ENCODE assay signal across 8 cellular contexts in genomic region chr12:109308534-109309440, GRCh38. TPM values are rescaled to one million over a fixed set of nuclear protein-coding genes. Genes with fewer than 3 reads are reported as not detected.
DNase-seq lines count a peak whose midpoint lies in the region; ATAC-seq, FAIRE-seq and TF ChIP-seq lines count a peak whose summit lies in the region.

Gene FOXN4, minus strand, starts transcription at chr12:109309284. Its CDS starts 963 bp downstream, at chr12:109308321.

- H3K4me2 ChIP-seq in KMS-11: peak within 1 kb of the TSS; percentile 76

- H3K9me3 Mint-ChIP-seq in CD4-positive, CD25-positive, alpha-beta regulatory T cell: peaks cover 0 to 2% (median 0%) of the 10 kb centered on the region in 7 donors
- H3K9me3 Mint-ChIP-seq in central memory CD8-positive, alpha-beta T cell: no peaks in the 10 kb centered on the region
- H3K9me3 Mint-ChIP-seq in natural killer cell treated with Interleukin-12 subunit alpha and Interleukin-12 subunit beta and Interleukin-15 and Interleukin-18, amount 100 ng/mL, for 72 hours: no peaks in the 10 kb centered on the region

- TF ChIP-seq CTCF in KMS-11 (conservative IDR thresholded peaks at IDR 0.05; ENCODE audit: low read depth, low read length): no peak

- no peaks in the 10 kb centered on the region for H4K20me1 ChIP-seq in KMS-11 (ENCODE audit: insufficient read depth)

- H3K4me3 ChIP-seq in CD4-positive, CD25-positive, alpha-beta regulatory T cell (ENCODE audit: low read depth, low read length): no peak within 1 kb of the TSS
- no peak within 1 kb of the TSS for H3K4me3 ChIP-seq in KMS-11 (IDR thresholded peaks at IDR 0.05; ENCODE audit: insufficient read depth, low read depth, low read length)

- no peak within 1 kb of the TSS for H3K27ac ChIP-seq in CD4-positive, CD25-positive, alpha-beta regulatory T cell (ENCODE audit: insufficient read depth, low read length, poor library complexity, severe bottlenecking)
- H3K27ac ChIP-seq in KMS-11: peak within 1 kb of the TSS; percentile 50

- no peaks in the 10 kb centered on the region for H3K79me2 ChIP-seq in KMS-11 (ENCODE audit: insufficient read depth, low read depth)

- H3K27me3 Mint-ChIP-seq in CD4-positive, CD25-positive, alpha-beta regulatory T cell: peaks cover 72% of the 10 kb centered on the region
- peaks cover 95% of the 10 kb centered on the region for H3K27me3 Mint-ChIP-seq in central memory CD8-positive, alpha-beta T cell
- peaks cover 48 to 65% of the 10 kb centered on the region in 2 donors for H3K27me3 Mint-ChIP-seq in natural killer cell treated with Interleukin-12 subunit alpha and Interleukin-12 subunit beta and Interleukin-15 and Interleukin-18, amount 100 ng/mL, for 72 hours

- H3K9me3 ChIP-seq in CD4-positive, CD25-positive, alpha-beta regulatory T cell (ENCODE audit: control insufficient read depth in 2 of 2, low read length in 2 of 2): no peaks in the 10 kb centered on the region

- H3K27me3 ChIP-seq in CD4-positive, CD25-positive, alpha-beta regulatory T cell (ENCODE audit: control insufficient read depth, insufficient read depth, low read length): peaks cover 40% of the 10 kb centered on the region
- H3K27me3 ChIP-seq in KMS-11 (ENCODE audit: insufficient read depth, low read depth): no peaks in the 10 kb centered on the region; the same call in 1 of the 2 replicates

- H3K4me3 Mint-ChIP-seq in CD4-positive, CD25-positive, alpha-beta regulatory T cell: peak within 1 kb of the TSS in 3 of 4 donors; percentile 3 to 80 (median 76)
- peak within 1 kb of the TSS; percentile 82 for H3K4me3 Mint-ChIP-seq in central memory CD8-positive, alpha-beta T cell
- H3K4me3 Mint-ChIP-seq in natural killer cell treated with Interleukin-12 subunit alpha and Interleukin-12 subunit beta and Interleukin-15 and Interleukin-18, amount 100 ng/mL, for 72 hours: peak within 1 kb of the TSS; percentile 83

- H3K4me1 ChIP-seq in CD4-positive, CD25-positive, alpha-beta regulatory T cell (ENCODE audit: control insufficient read depth, insufficient read depth, low read length, poor library complexity, severe bottlenecking): peaks cover 13% of the 10 kb centered on the region
- peaks cover 9% of the 10 kb centered on the region for H3K4me1 ChIP-seq in KMS-11 (ENCODE audit: low read depth, poor library complexity, severe bottlenecking)

- peaks cover 0 to 13% (median 4%) of the 10 kb centered on the region in 4 donors for H3K4me1 Mint-ChIP-seq in CD4-positive, CD25-positive, alpha-beta regulatory T cell
- peaks cover 7% of the 10 kb centered on the region for H3K4me1 Mint-ChIP-seq in central memory CD8-positive, alpha-beta T cell
- H3K4me1 Mint-ChIP-seq in natural killer cell treated with Interleukin-12 subunit alpha and Interleukin-12 subunit beta and Interleukin-15 and Interleukin-18, amount 100 ng/mL, for 72 hours (ENCODE audit: low read depth in 2 of 2): peaks cover 6 to 7% of the 10 kb centered on the region in 2 donors

- no peak for FAIRE-seq in GM19239 (lab: Jason Lieb, UNC)

- ATAC-seq in CD4-positive, CD25-positive, alpha-beta regulatory T cell (ENCODE audit: low read depth in 2 of 2): no peak
- no peak for ATAC-seq in central memory CD8-positive, alpha-beta T cell (replicated peaks; ENCODE audit: extremely low read depth, poor library complexity, severe bottlenecking)
- no peak for ATAC-seq in natural killer cell treated with Interleukin-12 subunit alpha and Interleukin-12 subunit beta and Interleukin-15 and Interleukin-18, amount 100 ng/mL, for 72 hours

- H3K9ac ChIP-seq in KMS-11: peak within 1 kb of the TSS; percentile 61; the same call in 1 of the 2 replicates

- H3K36me3 Mint-ChIP-seq in CD4-positive, CD25-positive, alpha-beta regulatory T cell: no peaks in the 10 kb centered on the region
- no peaks in the 10 kb centered on the region for H3K36me3 Mint-ChIP-seq in central memory CD8-positive, alpha-beta T cell (ENCODE audit: insufficient read depth)
- H3K36me3 Mint-ChIP-seq in natural killer cell treated with Interleukin-12 subunit alpha and Interleukin-12 subunit beta and Interleukin-15 and Interleukin-18, amount 100 ng/mL, for 72 hours: peaks cover 6% of the 10 kb centered on the region

- H3K36me3 ChIP-seq in CD4-positive, CD25-positive, alpha-beta regulatory T cell (ENCODE audit: control insufficient read depth, insufficient read depth, low read length): no peaks in the 10 kb centered on the region
- no peaks in the 10 kb centered on the region for H3K36me3 ChIP-seq in KMS-11 (ENCODE audit: insufficient read depth)

- H3K27ac Mint-ChIP-seq in CD4-positive, CD25-positive, alpha-beta regulatory T cell: no peak within 1 kb of the TSS
- H3K27ac Mint-ChIP-seq in central memory CD8-positive, alpha-beta T cell (ENCODE audit: low read depth): no peak within 1 kb of the TSS
- H3K27ac Mint-ChIP-seq in natural killer cell treated with Interleukin-12 subunit alpha and Interleukin-12 subunit beta and Interleukin-15 and Interleukin-18, amount 100 ng/mL, for 72 hours: no peak within 1 kb of the TSS

- no peak for DNase-seq in CD4-positive, CD25-positive, alpha-beta regulatory T cell
- no peak for DNase-seq in central memory CD8-positive, alpha-beta T cell (ENCODE audit: low spot score in 2 of 2)
- no peak for DNase-seq in natural killer cell treated with Interleukin-12 subunit alpha and Interleukin-12 subunit beta and Interleukin-15 and Interleukin-18, amount 100 ng/mL, for 72 hours (ENCODE audit: low spot score)
- DNase-seq in GM19239 (ENCODE audit: insufficient read length, low spot score) (no peak), HuH-7.5 (ENCODE audit: low spot score) (no peak)
- DNase-seq in stimulated activated naive CD4-positive, alpha-beta T cell treated with Interleukin-2 at 50 U/mL for 16 hours (lab: John Stamatoyannopoulos, UW): no peak
- no peak for DNase-seq in stimulated activated CD4-positive, alpha-beta T cell treated with anti-CD3 and anti-CD28 coated beads, Interleukin-2, amount 100 ng/mL, for 24 hours

- peak within 1 kb of the TSS; percentile 78 for H2AFZ ChIP-seq in KMS-11 (ENCODE audit: low read depth)

RNA-seq across cellular contexts. Expression of gene FOXN4, which starts in this region (rescaled TPM):
- not detected for total RNA-seq in CD4-positive, CD25-positive, alpha-beta regulatory T cell
- polyA plus RNA-seq in CD4-positive, CD25-positive, alpha-beta regulatory T cell: under 1 TPM in 1 of 4 donors, not detected in 3; 0.11 TPM
- not detected for total RNA-seq in natural killer cell treated with Interleukin-12 subunit alpha and Interleukin-12 subunit beta and Interleukin-15 and Interleukin-18, amount 100 ng/mL, for 72 hours
